Comparison of ENCODE assay signal across 27 cellular contexts in the genomic region with DNA sequence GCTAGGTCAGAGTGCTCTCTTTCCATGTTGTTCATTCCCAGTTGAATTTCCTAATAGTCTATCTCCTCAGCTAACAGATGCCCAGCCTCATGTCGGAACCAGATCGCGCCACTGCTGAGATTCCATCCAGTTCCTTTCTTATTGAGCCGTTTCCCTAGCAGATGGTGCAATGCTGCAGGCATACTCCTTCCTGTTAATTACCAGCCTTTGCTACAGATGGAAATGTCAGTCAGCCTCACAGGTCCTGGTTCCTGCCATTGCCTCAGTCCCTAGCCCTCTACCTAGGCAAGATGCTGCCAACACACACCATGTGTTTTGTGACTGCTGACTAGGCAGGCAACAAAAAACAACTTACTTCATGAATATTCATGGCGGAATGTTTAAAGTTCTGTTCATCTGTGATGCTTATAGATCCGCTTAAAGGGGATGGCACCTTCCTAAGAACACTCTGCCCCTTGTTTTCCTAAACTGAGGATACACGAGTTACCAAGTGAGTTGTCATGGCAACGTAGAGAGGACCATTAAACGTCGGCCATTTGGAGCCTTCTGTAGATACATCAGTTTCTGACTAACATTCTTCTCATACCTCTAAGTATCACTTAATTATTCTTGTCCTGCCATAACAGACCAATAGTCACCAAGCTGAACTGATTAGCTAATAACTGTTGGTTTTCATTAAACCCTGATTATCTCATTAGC.
A peak's percentile ranks its signal among the peaks of the same experiment; 100 is the strongest.
DNase-seq lines count a peak whose midpoint lies in the region; ATAC-seq, FAIRE-seq and TF ChIP-seq lines count a peak whose summit lies in the region.
"Had no signal": no experiment of that assay in that cellular context is flagged by ENCODE, and none has a peak within 500 bp of the region (broad histone marks: within the 10 kb centered on the region; RNA-seq: fewer than 3 reads in every experiment).

No MANE protein-coding gene starts in this region.

- no peaks in the 10 kb centered on the region for H3K36me3 ChIP-seq in prostate gland
- H3K36me3 ChIP-seq: breast epithelium, colonic mucosa, HAP-1, transverse colon had no signal

- TF ChIP-seq POLR2A in GM12892 (IDR thresholded peaks at IDR 0.05; ENCODE audit: low read depth, low read length), result no peak
- TF ChIP-seq POLR2A in prostate gland (IDR thresholded peaks at IDR 0.05), result no peak

- ATAC-seq in HG03175 (IDR thresholded peaks at IDR 0.05; ENCODE audit: unreplicated experiment), result no peak
- ATAC-seq: naive thymus-derived CD8-positive, alpha-beta T cell had no signal

- intact Hi-C loops in prostate gland (cut with DNase I), result no loop called here

- no peak for TF ChIP-seq CTCF in prostate gland (IDR thresholded peaks at IDR 0.05)
- TF ChIP-seq CTCF in coronary artery (IDR thresholded peaks at IDR 0.05), result no peak

- H3K27ac ChIP-seq in prostate gland (no peak overlapping the region), coronary artery (no peak overlapping the region)
- H3K27ac ChIP-seq: breast epithelium, colonic mucosa, transverse colon had no signal

- 81% methylated on average over 10 of the region's 10 CpGs for WGBS in prostate gland

- DNase-seq in NCI-H748 (lab: John Stamatoyannopoulos, UW; ENCODE audit: unreplicated experiment) (peak; percentile 58), NCI-H748 treated with DMSO at 0.1 percent for 48 hours (lab: John Stamatoyannopoulos, UW) (no peak), GM12892 (ENCODE audit: insufficient read length) (no peak), NCI-H524 (lab: John Stamatoyannopoulos, UW) (peak; percentile 97 to 99), cerebellar cortex (ENCODE audit: low spot score) (peak; percentile 98), prostate gland (ENCODE audit: low spot score) (no peak), coronary artery (ENCODE audit: low spot score) (no peak)
- DNase-seq: 8988T; activated naive CD4-positive, alpha-beta T cell treated with anti-CD3 and anti-CD28 coated beads, Interleukin-2, amount 50 U/mL, for 16 hours; activated T-cell treated with anti-CD3 and anti-CD28 coated beads, Interleukin-2, amount 50 U/mL, for 48 hours; amniotic stem cell; CD4-positive, CD25-positive, alpha-beta regulatory T cell; colonic mucosa; effector memory CD4-positive, alpha-beta T cell; kidney; naive thymus-derived CD8-positive, alpha-beta T cell; NCI-H2107; NCI-H526 treated with DMSO at 0.1 percent for 48 hours; OCI-M1; retina; SK-N-SH; small intestine; transverse colon had no signal

- no peaks in the 10 kb centered on the region for H3K9me3 ChIP-seq in prostate gland
- H3K9me3 ChIP-seq: breast epithelium, colonic mucosa, HAP-1, SK-N-SH, transverse colon had no signal

- H3K4me3 ChIP-seq in prostate gland (no peak overlapping the region), coronary artery (no peak overlapping the region)
- H3K4me3 ChIP-seq: breast epithelium, colonic mucosa, HAP-1, transverse colon had no signal

- FAIRE-seq in GM12892 (lab: Jason Lieb, UNC), result peak; percentile 27
- FAIRE-seq: D721Med, kidney, small intestine had no signal

- H3K4me1 ChIP-seq in prostate gland (replicated peaks), result no peaks in the 10 kb centered on the region
- H3K4me1 ChIP-seq: breast epithelium, colonic mucosa, HAP-1, transverse colon had no signal

- H3K27me3 ChIP-seq in prostate gland (replicated peaks; ENCODE audit: insufficient read depth), result no peaks in the 10 kb centered on the region
- H3K27me3 ChIP-seq: breast epithelium, colonic mucosa, transverse colon had no signal

Comparison
In these comparisons a context has a peak if more than half of its experiments do, and no peak if none do; other contexts are left out.
1. DNase-seq: peak in NCI-H748 (single experiment), NCI-H524 (2 of 2) and cerebellar cortex (single experiment); none in NCI-H748 treated with DMSO at 0.1 percent for 48 hours (single experiment), GM12892 (single experiment), prostate gland (single experiment) and coronary artery (single experiment).